ENCODE assay signal across 2 cellular contexts in genomic region chr5:149452665-149453617, GRCh38.
TF ChIP-seq lines count a peak whose summit lies in the region.

No MANE protein-coding gene starts in this region.

TF ChIP-seq in GM23338, 12 proteins besides CTCF, POLR2A, EP300 and RAD21 (continued from another document):
- TF ChIP-seq CREB1 (CRISPR knock-in tag; IDR thresholded peaks at IDR 0.05; ENCODE audit: low read depth) = no peak
- no peak for TF ChIP-seq STAT1 (IDR thresholded peaks at IDR 0.05; ENCODE audit: unreplicated experiment)
- no peak for TF ChIP-seq POLR2AphosphoS5 (IDR thresholded peaks at IDR 0.05; ENCODE audit: low read depth)
- no peak for TF ChIP-seq EZH2 (IDR thresholded peaks at IDR 0.05; ENCODE audit: low read depth, unreplicated experiment)
- TF ChIP-seq, protein P1, sequence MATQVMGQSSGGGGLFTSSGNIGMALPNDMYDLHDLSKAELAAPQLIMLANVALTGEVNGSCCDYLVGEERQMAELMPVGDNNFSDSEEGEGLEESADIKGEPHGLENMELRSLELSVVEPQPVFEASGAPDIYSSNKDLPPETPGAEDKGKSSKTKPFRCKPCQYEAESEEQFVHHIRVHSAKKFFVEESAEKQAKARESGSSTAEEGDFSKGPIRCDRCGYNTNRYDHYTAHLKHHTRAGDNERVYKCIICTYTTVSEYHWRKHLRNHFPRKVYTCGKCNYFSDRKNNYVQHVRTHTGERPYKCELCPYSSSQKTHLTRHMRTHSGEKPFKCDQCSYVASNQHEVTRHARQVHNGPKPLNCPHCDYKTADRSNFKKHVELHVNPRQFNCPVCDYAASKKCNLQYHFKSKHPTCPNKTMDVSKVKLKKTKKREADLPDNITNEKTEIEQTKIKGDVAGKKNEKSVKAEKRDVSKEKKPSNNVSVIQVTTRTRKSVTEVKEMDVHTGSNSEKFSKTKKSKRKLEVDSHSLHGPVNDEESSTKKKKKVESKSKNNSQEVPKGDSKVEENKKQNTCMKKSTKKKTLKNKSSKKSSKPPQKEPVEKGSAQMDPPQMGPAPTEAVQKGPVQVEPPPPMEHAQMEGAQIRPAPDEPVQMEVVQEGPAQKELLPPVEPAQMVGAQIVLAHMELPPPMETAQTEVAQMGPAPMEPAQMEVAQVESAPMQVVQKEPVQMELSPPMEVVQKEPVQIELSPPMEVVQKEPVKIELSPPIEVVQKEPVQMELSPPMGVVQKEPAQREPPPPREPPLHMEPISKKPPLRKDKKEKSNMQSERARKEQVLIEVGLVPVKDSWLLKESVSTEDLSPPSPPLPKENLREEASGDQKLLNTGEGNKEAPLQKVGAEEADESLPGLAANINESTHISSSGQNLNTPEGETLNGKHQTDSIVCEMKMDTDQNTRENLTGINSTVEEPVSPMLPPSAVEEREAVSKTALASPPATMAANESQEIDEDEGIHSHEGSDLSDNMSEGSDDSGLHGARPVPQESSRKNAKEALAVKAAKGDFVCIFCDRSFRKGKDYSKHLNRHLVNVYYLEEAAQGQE (IDR thresholded peaks at IDR 0.05; ENCODE audit: unreplicated experiment) = no peak
- TF ChIP-seq, protein P2, sequence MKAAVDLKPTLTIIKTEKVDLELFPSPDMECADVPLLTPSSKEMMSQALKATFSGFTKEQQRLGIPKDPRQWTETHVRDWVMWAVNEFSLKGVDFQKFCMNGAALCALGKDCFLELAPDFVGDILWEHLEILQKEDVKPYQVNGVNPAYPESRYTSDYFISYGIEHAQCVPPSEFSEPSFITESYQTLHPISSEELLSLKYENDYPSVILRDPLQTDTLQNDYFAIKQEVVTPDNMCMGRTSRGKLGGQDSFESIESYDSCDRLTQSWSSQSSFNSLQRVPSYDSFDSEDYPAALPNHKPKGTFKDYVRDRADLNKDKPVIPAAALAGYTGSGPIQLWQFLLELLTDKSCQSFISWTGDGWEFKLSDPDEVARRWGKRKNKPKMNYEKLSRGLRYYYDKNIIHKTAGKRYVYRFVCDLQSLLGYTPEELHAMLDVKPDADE (IDR thresholded peaks at IDR 0.05) = no peak
- TF ChIP-seq, protein P3, sequence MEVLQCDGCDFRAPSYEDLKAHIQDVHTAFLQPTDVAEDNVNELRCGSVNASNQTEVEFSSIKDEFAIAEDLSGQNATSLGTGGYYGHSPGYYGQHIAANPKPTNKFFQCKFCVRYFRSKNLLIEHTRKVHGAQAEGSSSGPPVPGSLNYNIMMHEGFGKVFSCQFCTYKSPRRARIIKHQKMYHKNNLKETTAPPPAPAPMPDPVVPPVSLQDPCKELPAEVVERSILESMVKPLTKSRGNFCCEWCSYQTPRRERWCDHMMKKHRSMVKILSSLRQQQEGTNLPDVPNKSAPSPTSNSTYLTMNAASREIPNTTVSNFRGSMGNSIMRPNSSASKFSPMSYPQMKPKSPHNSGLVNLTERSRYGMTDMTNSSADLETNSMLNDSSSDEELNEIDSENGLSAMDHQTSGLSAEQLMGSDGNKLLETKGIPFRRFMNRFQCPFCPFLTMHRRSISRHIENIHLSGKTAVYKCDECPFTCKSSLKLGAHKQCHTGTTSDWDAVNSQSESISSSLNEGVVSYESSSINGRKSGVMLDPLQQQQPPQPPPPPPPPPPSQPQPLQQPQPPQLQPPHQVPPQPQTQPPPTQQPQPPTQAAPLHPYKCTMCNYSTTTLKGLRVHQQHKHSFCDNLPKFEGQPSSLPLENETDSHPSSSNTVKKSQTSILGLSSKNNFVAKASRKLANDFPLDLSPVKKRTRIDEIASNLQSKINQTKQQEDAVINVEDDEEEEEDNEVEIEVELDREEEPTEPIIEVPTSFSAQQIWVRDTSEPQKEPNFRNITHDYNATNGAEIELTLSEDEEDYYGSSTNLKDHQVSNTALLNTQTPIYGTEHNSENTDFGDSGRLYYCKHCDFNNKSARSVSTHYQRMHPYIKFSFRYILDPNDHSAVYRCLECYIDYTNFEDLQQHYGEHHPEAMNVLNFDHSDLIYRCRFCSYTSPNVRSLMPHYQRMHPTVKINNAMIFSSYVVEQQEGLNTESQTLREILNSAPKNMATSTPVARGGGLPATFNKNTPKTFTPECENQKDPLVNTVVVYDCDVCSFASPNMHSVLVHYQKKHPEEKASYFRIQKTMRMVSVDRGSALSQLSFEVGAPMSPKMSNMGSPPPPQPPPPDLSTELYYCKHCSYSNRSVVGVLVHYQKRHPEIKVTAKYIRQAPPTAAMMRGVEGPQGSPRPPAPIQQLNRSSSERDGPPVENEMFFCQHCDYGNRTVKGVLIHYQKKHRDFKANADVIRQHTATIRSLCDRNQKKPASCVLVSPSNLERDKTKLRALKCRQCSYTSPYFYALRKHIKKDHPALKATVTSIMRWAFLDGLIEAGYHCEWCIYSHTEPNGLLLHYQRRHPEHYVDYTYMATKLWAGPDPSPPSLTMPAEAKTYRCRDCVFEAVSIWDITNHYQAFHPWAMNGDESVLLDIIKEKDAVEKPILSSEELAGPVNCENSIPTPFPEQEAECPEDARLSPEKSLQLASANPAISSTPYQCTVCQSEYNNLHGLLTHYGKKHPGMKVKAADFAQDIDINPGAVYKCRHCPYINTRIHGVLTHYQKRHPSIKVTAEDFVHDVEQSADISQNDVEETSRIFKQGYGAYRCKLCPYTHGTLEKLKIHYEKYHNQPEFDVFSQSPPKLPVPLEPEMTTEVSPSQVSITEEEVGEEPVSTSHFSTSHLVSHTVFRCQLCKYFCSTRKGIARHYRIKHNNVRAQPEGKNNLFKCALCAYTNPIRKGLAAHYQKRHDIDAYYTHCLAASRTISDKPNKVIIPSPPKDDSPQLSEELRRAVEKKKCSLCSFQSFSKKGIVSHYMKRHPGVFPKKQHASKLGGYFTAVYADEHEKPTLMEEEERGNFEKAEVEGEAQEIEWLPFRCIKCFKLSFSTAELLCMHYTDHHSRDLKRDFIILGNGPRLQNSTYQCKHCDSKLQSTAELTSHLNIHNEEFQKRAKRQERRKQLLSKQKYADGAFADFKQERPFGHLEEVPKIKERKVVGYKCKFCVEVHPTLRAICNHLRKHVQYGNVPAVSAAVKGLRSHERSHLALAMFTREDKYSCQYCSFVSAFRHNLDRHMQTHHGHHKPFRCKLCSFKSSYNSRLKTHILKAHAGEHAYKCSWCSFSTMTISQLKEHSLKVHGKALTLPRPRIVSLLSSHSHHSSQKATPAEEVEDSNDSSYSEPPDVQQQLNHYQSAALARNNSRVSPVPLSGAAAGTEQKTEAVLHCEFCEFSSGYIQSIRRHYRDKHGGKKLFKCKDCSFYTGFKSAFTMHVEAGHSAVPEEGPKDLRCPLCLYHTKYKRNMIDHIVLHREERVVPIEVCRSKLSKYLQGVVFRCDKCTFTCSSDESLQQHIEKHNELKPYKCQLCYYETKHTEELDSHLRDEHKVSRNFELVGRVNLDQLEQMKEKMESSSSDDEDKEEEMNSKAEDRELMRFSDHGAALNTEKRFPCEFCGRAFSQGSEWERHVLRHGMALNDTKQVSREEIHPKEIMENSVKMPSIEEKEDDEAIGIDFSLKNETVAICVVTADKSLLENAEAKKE (CRISPR knock-in tag; IDR thresholded peaks at IDR 0.05) = no peak
- no peak for TF ChIP-seq ZNF331 (CRISPR knock-in tag; IDR thresholded peaks at IDR 0.05; ENCODE audit: low read depth)
- no peak for TF ChIP-seq NANOG (IDR thresholded peaks at IDR 0.05; ENCODE audit: borderline replicate concordance)
- no peak for TF ChIP-seq JUNB (IDR thresholded peaks at IDR 0.05; ENCODE audit: unreplicated experiment)
- no peak for TF ChIP-seq EZH2phosphoT487 (IDR thresholded peaks at IDR 0.05; ENCODE audit: unreplicated experiment)

TF ChIP-seq in K562, 482 proteins besides CTCF, POLR2A, EP300 and RAD21 (continues in another document):
- TF ChIP-seq, protein P4, sequence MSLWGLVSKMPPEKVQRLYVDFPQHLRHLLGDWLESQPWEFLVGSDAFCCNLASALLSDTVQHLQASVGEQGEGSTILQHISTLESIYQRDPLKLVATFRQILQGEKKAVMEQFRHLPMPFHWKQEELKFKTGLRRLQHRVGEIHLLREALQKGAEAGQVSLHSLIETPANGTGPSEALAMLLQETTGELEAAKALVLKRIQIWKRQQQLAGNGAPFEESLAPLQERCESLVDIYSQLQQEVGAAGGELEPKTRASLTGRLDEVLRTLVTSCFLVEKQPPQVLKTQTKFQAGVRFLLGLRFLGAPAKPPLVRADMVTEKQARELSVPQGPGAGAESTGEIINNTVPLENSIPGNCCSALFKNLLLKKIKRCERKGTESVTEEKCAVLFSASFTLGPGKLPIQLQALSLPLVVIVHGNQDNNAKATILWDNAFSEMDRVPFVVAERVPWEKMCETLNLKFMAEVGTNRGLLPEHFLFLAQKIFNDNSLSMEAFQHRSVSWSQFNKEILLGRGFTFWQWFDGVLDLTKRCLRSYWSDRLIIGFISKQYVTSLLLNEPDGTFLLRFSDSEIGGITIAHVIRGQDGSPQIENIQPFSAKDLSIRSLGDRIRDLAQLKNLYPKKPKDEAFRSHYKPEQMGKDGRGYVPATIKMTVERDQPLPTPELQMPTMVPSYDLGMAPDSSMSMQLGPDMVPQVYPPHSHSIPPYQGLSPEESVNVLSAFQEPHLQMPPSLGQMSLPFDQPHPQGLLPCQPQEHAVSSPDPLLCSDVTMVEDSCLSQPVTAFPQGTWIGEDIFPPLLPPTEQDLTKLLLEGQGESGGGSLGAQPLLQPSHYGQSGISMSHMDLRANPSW (CRISPR knock-in tag; IDR thresholded peaks at IDR 0.05) = no peak
- TF ChIP-seq ZBTB49 (CRISPR knock-in tag; IDR thresholded peaks at IDR 0.05; ENCODE audit: borderline replicate concordance) (no peak), CSDE1 (IDR thresholded peaks at IDR 0.05) (no peak), ESRRB (CRISPR knock-in tag; IDR thresholded peaks at IDR 0.05; ENCODE audit: borderline replicate concordance) (no peak), PURB (CRISPR knock-in tag; IDR thresholded peaks at IDR 0.05; ENCODE audit: low read depth) (no peak), TCFL5 (CRISPR knock-in tag; conservative IDR thresholded peaks at IDR 0.05) (no peak), TFE3 (CRISPR knock-in tag; IDR thresholded peaks at IDR 0.05) (no peak), ZNF121 (CRISPR knock-in tag; conservative IDR thresholded peaks at IDR 0.05) (0 out of 2 replicates have a peak, but pooled peaks have one; percentile 2), NCOR1 (IDR thresholded peaks at IDR 0.05) (no peak), DPF2 (IDR thresholded peaks at IDR 0.05) (no peak), FOXM1 (IDR thresholded peaks at IDR 0.05; ENCODE audit: low read depth) (0 out of 2 replicates have a peak, but pooled peaks have one; percentile 7), FOXM1 (CRISPR knock-in tag; IDR thresholded peaks at IDR 0.05; ENCODE audit: low read depth) (no peak), DDX20 (tag; IDR thresholded peaks at IDR 0.05; ENCODE audit: low read depth) (no peak), NFXL1 (CRISPR knock-in tag; IDR thresholded peaks at IDR 0.05) (no peak), MAFF (IDR thresholded peaks at IDR 0.05; ENCODE audit: low read length) (peak; percentile 56), MTA1 (IDR thresholded peaks at IDR 0.05; ENCODE audit: borderline replicate concordance) (no peak), SNRNP70 (optimal IDR thresholded peaks at IDR 0.05; ENCODE audit: low read depth, low read length) (no peak), ELK3 (CRISPR knock-in tag; IDR thresholded peaks at IDR 0.05) (no peak), ZNF445 (CRISPR knock-in tag; IDR thresholded peaks at IDR 0.05; ENCODE audit: low read depth) (no peak), LEF1 (IDR thresholded peaks at IDR 0.05) (no peak), XRCC5 (IDR thresholded peaks at IDR 0.05; ENCODE audit: low read depth, low read length) (no peak), SRSF9 (IDR thresholded peaks at IDR 0.05; ENCODE audit: borderline replicate concordance, low read depth, low read length) (no peak), FUS (optimal IDR thresholded peaks at IDR 0.05; ENCODE audit: low read depth, low read length) (no peak), IRF9 (tag; IDR thresholded peaks at IDR 0.05) (no peak)
- TF ChIP-seq, protein P5, sequence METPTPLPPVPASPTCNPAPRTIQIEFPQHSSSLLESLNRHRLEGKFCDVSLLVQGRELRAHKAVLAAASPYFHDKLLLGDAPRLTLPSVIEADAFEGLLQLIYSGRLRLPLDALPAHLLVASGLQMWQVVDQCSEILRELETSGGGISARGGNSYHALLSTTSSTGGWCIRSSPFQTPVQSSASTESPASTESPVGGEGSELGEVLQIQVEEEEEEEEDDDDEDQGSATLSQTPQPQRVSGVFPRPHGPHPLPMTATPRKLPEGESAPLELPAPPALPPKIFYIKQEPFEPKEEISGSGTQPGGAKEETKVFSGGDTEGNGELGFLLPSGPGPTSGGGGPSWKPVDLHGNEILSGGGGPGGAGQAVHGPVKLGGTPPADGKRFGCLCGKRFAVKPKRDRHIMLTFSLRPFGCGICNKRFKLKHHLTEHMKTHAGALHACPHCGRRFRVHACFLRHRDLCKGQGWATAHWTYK (CRISPR knock-in tag; IDR thresholded peaks at IDR 0.05) = no peak
